In genomic region chr3:132756108-132756650, GRCh38 we compare ENCODE assay signal across 17 cellular contexts.
DNase-seq lines count a peak whose midpoint lies in the region; ATAC-seq and TF ChIP-seq lines count a peak whose summit lies in the region.
"Had no signal": no experiment of that assay in that cellular context is flagged by ENCODE, and none has a peak within 500 bp of the region (broad histone marks: within the 10 kb centered on the region; RNA-seq: fewer than 3 reads in every experiment).

No MANE protein-coding gene starts in this region.

- DNase-seq in OCI-M1 (lab: John Stamatoyannopoulos, UW) (peak; percentile 51), amniotic epithelial cell (ENCODE audit: low read depth) (peak; percentile 1), erythroblast (lab: John Stamatoyannopoulos, UW) (peak; percentile 12 to 59), pons (ENCODE audit: low spot score) (peak; percentile 3), NCI-H82 treated with DMSO at 0.1 percent for 48 hours (lab: John Stamatoyannopoulos, UW; ENCODE audit: unreplicated experiment) (no peak), hypothalamus (lab: John Stamatoyannopoulos, UW) (no peak)
- DNase-seq: EL, GF-D8, H7, HFFc6, MM.1S, NCI-H1092, NCI-H1436 treated with DMSO at 0.1 percent for 48 hours, NCI-H1930, Right ventricle myocardium superior had no signal

- no peak for TF ChIP-seq POLR2A in erythroblast (IDR thresholded peaks at IDR 0.05; ENCODE audit: low read length)

- ATAC-seq in GM21528 (IDR thresholded peaks at IDR 0.05; ENCODE audit: low FRiP score, unreplicated experiment) = no peak
- ATAC-seq: A549 had no signal

Comparison
In these comparisons a context has a peak if more than half of its experiments do, and no peak if none do; other contexts are left out.
1. DNase-seq: peak in OCI-M1 (single experiment), amniotic epithelial cell (single experiment), erythroblast (2 of 2) and pons (single experiment); none in NCI-H82 treated with DMSO at 0.1 percent for 48 hours (single experiment) and hypothalamus (0 of 51).